In genomic region chr15:60568301-60568742, GRCh38 we compare ENCODE assay signal across 11 cellular contexts.
DNase-seq lines count a peak whose midpoint lies in the region; ATAC-seq and TF ChIP-seq lines count a peak whose summit lies in the region.
"Had no signal": no experiment of that assay in that cellular context is flagged by ENCODE, and none has a peak within 500 bp of the region (broad histone marks: within the 10 kb centered on the region; RNA-seq: fewer than 3 reads in every experiment).

No MANE protein-coding gene starts in this region.

- POLR2A ChIA-PET in activated CD4-positive, alpha-beta memory T cell treated with anti-CD3 and anti-CD28 coated beads for 36 hours (lab: Charles Lee): interaction anchor here (1.1 kb wide), 1 partner anchor 12 kb away, joined by 3 read pairs; no protein-coding TSS in a partner anchor

- TF ChIP-seq EP300 in esophagus muscularis mucosa (IDR thresholded peaks at IDR 0.05): no peak

- H3K4me1 Mint-ChIP-seq in activated naive CD4-positive, alpha-beta T cell treated with anti-CD3 and anti-CD28 coated beads for 36 hours (ENCODE audit: low read depth): peaks cover 86% of the 10 kb centered on the region
- peaks cover 91% of the 10 kb centered on the region for H3K4me1 Mint-ChIP-seq in activated CD4-positive, alpha-beta memory T cell treated with anti-CD3 and anti-CD28 coated beads for 36 hours (ENCODE audit: low read depth)

- peak overlapping the region; percentile 57 for H3K27ac Mint-ChIP-seq in activated naive CD4-positive, alpha-beta T cell treated with anti-CD3 and anti-CD28 coated beads for 36 hours
- H3K27ac Mint-ChIP-seq in activated CD4-positive, alpha-beta memory T cell treated with anti-CD3 and anti-CD28 coated beads for 36 hours: peak overlapping the region; percentile 85

- WGBS in esophagus muscularis mucosa: 73% methylated on average over 2 of the region's 3 CpGs

- H3K27ac ChIP-seq in esophagus muscularis mucosa (replicated peaks in 1 of 4): no peak overlapping the region

- no peaks in the 10 kb centered on the region for H3K27me3 Mint-ChIP-seq in activated naive CD4-positive, alpha-beta T cell treated with anti-CD3 and anti-CD28 coated beads for 36 hours (ENCODE audit: low read depth)
- H3K27me3 Mint-ChIP-seq in activated CD4-positive, alpha-beta memory T cell treated with anti-CD3 and anti-CD28 coated beads for 36 hours: no peaks in the 10 kb centered on the region

- CTCF ChIA-PET in activated naive CD4-positive, alpha-beta T cell treated with anti-CD3 and anti-CD28 coated beads for 36 hours (lab: Charles Lee): interaction anchor here (0.8 to 2.5 kb wide), 4 partner anchors 12 to 48 kb away, joined by 4 to 7 read pairs (median 6); no protein-coding TSS in a partner anchor
- CTCF ChIA-PET in activated CD4-positive, alpha-beta memory T cell treated with anti-CD3 and anti-CD28 coated beads for 36 hours (lab: Charles Lee): interaction anchor here (1.5 to 3.0 kb wide), 3 partner anchors 15 to 47 kb away, joined by 4 to 20 read pairs (median 12); no protein-coding TSS in a partner anchor

- no peaks in the 10 kb centered on the region for H3K36me3 ChIP-seq in esophagus muscularis mucosa

- no peaks in the 10 kb centered on the region for H3K27me3 ChIP-seq in esophagus muscularis mucosa

- no peak for DNase-seq in activated naive CD4-positive, alpha-beta T cell treated with anti-CD3 and anti-CD28 coated beads for 36 hours
- DNase-seq in activated naive CD4-positive, alpha-beta T cell treated with Interleukin-2 at 50 U/mL for 16 hours: no peak
- no peak for DNase-seq in activated CD4-positive, alpha-beta memory T cell treated with anti-CD3 and anti-CD28 coated beads for 36 hours
- DNase-seq in NOMO-1 treated with dmso at 0.1 percent for 144 hours (lab: John Stamatoyannopoulos, UW; ENCODE audit: unreplicated experiment) (no peak), NCI-H2107 treated with DMSO at 0.1 percent for 48 hours (lab: John Stamatoyannopoulos, UW; ENCODE audit: unreplicated experiment) (no peak), esophagus muscularis mucosa (ENCODE audit: extremely low spot score) (no peak), omental fat pad (ENCODE audit: low spot score) (no peak)
- DNase-seq: glutamatergic neuron, NCI-H1436 had no signal

- H3K4me1 ChIP-seq in esophagus muscularis mucosa: peaks cover 0 to 55% (median 40%) of the 10 kb centered on the region in 4 donors

- peaks cover 4% of the 10 kb centered on the region for H3K36me3 Mint-ChIP-seq in activated naive CD4-positive, alpha-beta T cell treated with anti-CD3 and anti-CD28 coated beads for 36 hours (ENCODE audit: low read depth)
- H3K36me3 Mint-ChIP-seq in activated CD4-positive, alpha-beta memory T cell treated with anti-CD3 and anti-CD28 coated beads for 36 hours: peaks cover 19% of the 10 kb centered on the region

- peak overlapping the region; percentile 8 for H3K4me3 Mint-ChIP-seq in activated naive CD4-positive, alpha-beta T cell treated with anti-CD3 and anti-CD28 coated beads for 36 hours
- peak overlapping the region; percentile 35 for H3K4me3 Mint-ChIP-seq in activated CD4-positive, alpha-beta memory T cell treated with anti-CD3 and anti-CD28 coated beads for 36 hours

- H3K9me3 ChIP-seq in esophagus muscularis mucosa: no peaks in the 10 kb centered on the region

- ATAC-seq in HG02943 (IDR thresholded peaks at IDR 0.05; ENCODE audit: low read depth, unreplicated experiment) (peak; percentile 71), omental fat pad (ENCODE audit: low FRiP score) (no peak)

- no peak overlapping the region for H3K4me3 ChIP-seq in esophagus muscularis mucosa
- H3K4me3 ChIP-seq: smooth muscle cell had no signal

- TF ChIP-seq CTCF in esophagus muscularis mucosa (IDR thresholded peaks at IDR 0.05) (no peak), omental fat pad (IDR thresholded peaks at IDR 0.05) (no peak)

- intact Hi-C loops in activated naive CD4-positive, alpha-beta T cell treated with anti-CD3 and anti-CD28 coated beads for 36 hours (cut with micrococcal nuclease): loop anchor here (2.0 kb wide), 1 partner anchor 16 kb away; no protein-coding TSS in a partner anchor
- intact Hi-C loops in activated CD4-positive, alpha-beta memory T cell treated with anti-CD3 and anti-CD28 coated beads for 36 hours (cut with micrococcal nuclease): loop anchor here (2.0 kb wide), 1 partner anchor 16 kb away; no protein-coding TSS in a partner anchor
- intact Hi-C loops in esophagus muscularis mucosa (cut with DNase I): no loop called here

- no peaks in the 10 kb centered on the region for H3K9me3 Mint-ChIP-seq in activated naive CD4-positive, alpha-beta T cell treated with anti-CD3 and anti-CD28 coated beads for 36 hours
- H3K9me3 Mint-ChIP-seq in activated CD4-positive, alpha-beta memory T cell treated with anti-CD3 and anti-CD28 coated beads for 36 hours: no peaks in the 10 kb centered on the region

- no peak for TF ChIP-seq POLR2A in esophagus muscularis mucosa (IDR thresholded peaks at IDR 0.05; ENCODE audit: low read depth)
